In genomic region chrY:9001231-9001630, GRCh38 we compare ENCODE assay signal across 17 cellular contexts.
DNase-seq lines count a peak whose midpoint lies in the region; ATAC-seq and TF ChIP-seq lines count a peak whose summit lies in the region.
"Had no signal": no experiment of that assay in that cellular context is flagged by ENCODE, and none has a peak within 500 bp of the region (broad histone marks: within the 10 kb centered on the region; RNA-seq: fewer than 3 reads in every experiment).

No MANE protein-coding gene starts in this region.

- DNase-seq in AG20443 (ENCODE audit: low spot score) (peak; percentile 12), M059J (ENCODE audit: low read depth) (peak; percentile 0), epithelial cell of esophagus (ENCODE audit: low read depth) (peak; percentile 1), renal cortical epithelial cell (ENCODE audit: low read depth) (peak; percentile 53), GM20000 (ENCODE audit: low spot score) (no peak)
- DNase-seq: C1 segment of cervical spinal cord; CD8-positive, alpha-beta memory T cell; DMS53; KG1; NCI-H1436; NCI-H1930; Peyer's patch; SHP77 had no signal

- TF ChIP-seq CTCF in epithelial cell of esophagus (IDR thresholded peaks at IDR 0.05; ENCODE audit: insufficient read depth, low read depth, low read length, missing control alignments) (no peak), GM20000 (IDR thresholded peaks at IDR 0.05; ENCODE audit: extremely low read depth, missing control alignments) (no peak)

- no peak overlapping the region for H3K4me3 ChIP-seq in epithelial cell of esophagus (ENCODE audit: low read length)
- H3K4me3 ChIP-seq: A549, Peyer's patch had no signal

- no peak for ATAC-seq in GM21423 (IDR thresholded peaks at IDR 0.05; ENCODE audit: unreplicated experiment)
- ATAC-seq in GM18511 (IDR thresholded peaks at IDR 0.05; ENCODE audit: unreplicated experiment), result no peak
- ATAC-seq: A549, SK-N-SH treated with all-trans-retinoic acid at 6 μM for 48 hours had no signal
